In the genomic region with DNA sequence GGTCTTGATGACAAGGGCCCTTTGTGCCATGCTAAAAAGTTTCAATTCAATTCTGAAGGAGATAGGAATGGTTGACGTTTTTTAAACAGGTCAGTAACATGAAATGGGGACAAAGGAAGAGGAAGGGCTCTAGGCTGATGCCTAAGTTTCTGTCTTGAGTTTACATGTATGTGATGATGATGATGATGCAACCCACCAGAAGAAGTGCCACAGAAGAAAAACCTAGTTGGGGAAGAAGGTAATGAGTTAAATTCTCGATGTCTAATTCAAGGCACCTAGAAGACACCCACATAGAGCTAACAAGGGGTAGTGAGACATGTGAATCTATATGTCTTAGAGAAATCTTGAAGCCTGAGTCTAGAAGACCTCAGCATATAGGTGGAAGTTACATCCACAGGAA, we compare ENCODE assay signal across 20 cellular contexts. TPM values are rescaled to one million over a fixed set of nuclear protein-coding genes. Genes with fewer than 3 reads are reported as not detected.
DNase-seq lines count a peak whose midpoint lies in the region; ATAC-seq and TF ChIP-seq lines count a peak whose summit lies in the region.
"Had no signal": no experiment of that assay in that cellular context is flagged by ENCODE, and none has a peak within 500 bp of the region (broad histone marks: within the 10 kb centered on the region; RNA-seq: fewer than 3 reads in every experiment).

No MANE protein-coding gene starts in this region.

- intact Hi-C loops in breast epithelium (cut with DNase I; ENCODE audit: low total_unique reads), result no loop called here
- intact Hi-C loops in MCF 10A (cut with micrococcal nuclease), result no loop called here

- TF ChIP-seq POLR2A in breast epithelium (IDR thresholded peaks at IDR 0.05), result no peak

- H3K9me3 Mint-ChIP-seq in MCF 10A (ENCODE audit: unreplicated experiment) (no peaks in the 10 kb centered on the region), T-cell (peaks cover 0 to 5% (median 0%) of the 10 kb centered on the region in 3 donors)
- no peaks in the 10 kb centered on the region for H3K9me3 Mint-ChIP-seq in naive thymus-derived CD8-positive, alpha-beta T cell
- H3K9me3 Mint-ChIP-seq: GM23338 had no signal

- TF ChIP-seq CTCF in breast epithelium (IDR thresholded peaks at IDR 0.05) (no peak), MCF 10A (IDR thresholded peaks at IDR 0.05; ENCODE audit: unreplicated experiment) (no peak)

- no peaks in the 10 kb centered on the region for H3K9me3 ChIP-seq in breast epithelium
- H3K9me3 ChIP-seq: BE2C had no signal

- no peak overlapping the region for H3K4me3 ChIP-seq in breast epithelium
- H3K4me3 ChIP-seq: GM12878, GM23338 had no signal

- H3K27ac Mint-ChIP-seq in MCF 10A (ENCODE audit: low read depth, unreplicated experiment), result no peak overlapping the region
- peak overlapping the region; percentile 96 to 99 for H3K27ac Mint-ChIP-seq in T-cell
- H3K27ac Mint-ChIP-seq in naive thymus-derived CD8-positive, alpha-beta T cell, result peak overlapping the region in 8 of 10 donors; percentile 15 to 98 (median 78)
- H3K27ac Mint-ChIP-seq: GM23338 had no signal

- CTCF ChIA-PET in MCF 10A (lab: Yijun Ruan, JAX) (interaction anchor here (0.6 kb wide), 2 partner anchors 8 to 22 kb away, joined by 3 to 6 read pairs; no protein-coding TSS in a partner anchor), T-cell (lab: Charles Lee) (no interaction called here)

- H3K27me3 ChIP-seq in breast epithelium, result no peaks in the 10 kb centered on the region
- H3K27me3 ChIP-seq: BE2C had no signal

- DNase-seq in breast epithelium (ENCODE audit: low spot score in 2 of 2) (no peak), MCF 10A (ENCODE audit: unreplicated experiment) (no peak), T-cell (no peak), T-helper 2 cell (no peak), NOMO-1 (lab: John Stamatoyannopoulos, UW; ENCODE audit: unreplicated experiment in 2 of 2) (no peak)
- DNase-seq in naive thymus-derived CD8-positive, alpha-beta T cell, result no peak
- DNase-seq: BE2C; CD4-positive, alpha-beta memory T cell; DMS153; EL; HCEC 1CT; KBM-7; NCI-H1048; NCI-H1436 treated with DMSO at 0.1 percent for 48 hours; NCI-H2029 treated with DMSO at 0.1 percent for 48 hours; NCI-H2171 had no signal

- ATAC-seq in T-cell (replicated peaks in 1 of 4), result no peak
- ATAC-seq in naive thymus-derived CD8-positive, alpha-beta T cell, result no peak
- no peak for ATAC-seq in HG03457 (IDR thresholded peaks at IDR 0.05; ENCODE audit: unreplicated experiment)
- ATAC-seq: GM12878, GM23338, Panc1 had no signal

- peak overlapping the region; percentile 59 to 69 for H3K27ac ChIP-seq in breast epithelium

- H3K27me3 Mint-ChIP-seq in MCF 10A (ENCODE audit: insufficient read depth, unreplicated experiment) (no peaks in the 10 kb centered on the region), T-cell (no peaks in the 10 kb centered on the region)
- no peaks in the 10 kb centered on the region for H3K27me3 Mint-ChIP-seq in naive thymus-derived CD8-positive, alpha-beta T cell
- H3K27me3 Mint-ChIP-seq: CD4-positive, alpha-beta memory T cell had no signal

- BruUV-seq in MCF 10A (replicated peaks; lab: Mats Ljungman, UMichigan), result no TSS peak

- POLR2A ChIA-PET in MCF 10A (lab: Yijun Ruan, JAX), result interaction anchor here (0.6 to 1.2 kb wide), 2 partner anchors 38 to 48 kb away, joined by 3 to 5 read pairs; no protein-coding TSS in a partner anchor
- POLR2A ChIA-PET in T-cell (lab: Charles Lee), result interaction anchor here (0.6 to 1.4 kb wide), 2 partner anchors 15 to 20 kb away, joined by 3 to 4 read pairs; no protein-coding TSS in a partner anchor
- POLR2A ChIA-PET in naive thymus-derived CD8-positive, alpha-beta T cell (lab: Charles Lee), result interaction anchor here (1.0 to 5.8 kb wide), 3 partner anchors 15 to 46 kb away, joined by 3 to 54 read pairs (median 3); a partner anchor contains a TSS

- H3K4me3 Mint-ChIP-seq in MCF 10A (ENCODE audit: unreplicated experiment) (no peak overlapping the region), T-cell (no peak overlapping the region)
- peak overlapping the region in 2 of 10 donors; percentile 5 to 47 for H3K4me3 Mint-ChIP-seq in naive thymus-derived CD8-positive, alpha-beta T cell
- H3K4me3 Mint-ChIP-seq: CD4-positive, alpha-beta memory T cell; GM23338 had no signal

- H3K36me3 Mint-ChIP-seq in MCF 10A (ENCODE audit: insufficient read depth, unreplicated experiment) (no peaks in the 10 kb centered on the region), T-cell (no peaks in the 10 kb centered on the region)
- H3K36me3 Mint-ChIP-seq in naive thymus-derived CD8-positive, alpha-beta T cell, result peaks cover 0 to 6% (median 0%) of the 10 kb centered on the region in 3 donors
- H3K36me3 Mint-ChIP-seq: CD4-positive, alpha-beta memory T cell had no signal

- H3K4me1 ChIP-seq in breast epithelium, result peaks cover 0 to 5% of the 10 kb centered on the region in 2 donors
- H3K4me1 ChIP-seq: BE2C had no signal

- H3K4me1 Mint-ChIP-seq in MCF 10A (ENCODE audit: insufficient read depth, unreplicated experiment) (peaks cover 25% of the 10 kb centered on the region), T-cell (peaks cover 71 to 91% (median 80%) of the 10 kb centered on the region in 3 donors)
- peaks cover 43 to 84% (median 75%) of the 10 kb centered on the region in 4 donors for H3K4me1 Mint-ChIP-seq in naive thymus-derived CD8-positive, alpha-beta T cell

- H3K36me3 ChIP-seq in breast epithelium, result no peaks in the 10 kb centered on the region
- H3K36me3 ChIP-seq: BE2C had no signal

RNA-seq across cellular contexts. Expression of a gene that starts 44.4 kb away (rescaled TPM):
- total RNA-seq in breast epithelium, result 100 to 1,000 TPM; 235 to 423 (median 331) TPM
- 361 and 378 TPM in 2 replicates for total RNA-seq in MCF 10A (2022)
- 100 to 1,000 TPM; 230 to 292 (median 266) TPM for total RNA-seq in T-cell
- total RNA-seq in naive thymus-derived CD8-positive, alpha-beta T cell, result 100 to 1,000 TPM; 248 to 261 TPM
- polyA plus RNA-seq in naive thymus-derived CD8-positive, alpha-beta T cell, result 10 to 100 TPM; 59.1 to 65.0 (median 60.6) TPM
